ENCODE assay signal across 10 cellular contexts in genomic region chr6:44049163-44049988, GRCh38.
DNase-seq lines count a peak whose midpoint lies in the region; ATAC-seq and TF ChIP-seq lines count a peak whose summit lies in the region.
"Had no signal": no experiment of that assay in that cellular context is flagged by ENCODE, and none has a peak within 500 bp of the region (broad histone marks: within the 10 kb centered on the region; RNA-seq: fewer than 3 reads in every experiment).

No MANE protein-coding gene starts in this region.

- H3K4me3 ChIP-seq in neural progenitor cell = no peak overlapping the region
- H3K4me3 ChIP-seq: lung, SJCRH30 had no signal

- ATAC-seq in HG02885 (IDR thresholded peaks at IDR 0.05; ENCODE audit: poor library complexity, unreplicated experiment) (peak; percentile 70), HG03280 (IDR thresholded peaks at IDR 0.05; ENCODE audit: unreplicated experiment) (no peak)

- H3K36me3 Mint-ChIP-seq in MCF 10A (ENCODE audit: insufficient read depth, unreplicated experiment) = no peaks in the 10 kb centered on the region
- no peaks in the 10 kb centered on the region for H3K36me3 Mint-ChIP-seq in neural progenitor cell

- no peak overlapping the region for H3K9ac ChIP-seq in neural progenitor cell

- intact Hi-C loops in MCF 10A (cut with micrococcal nuclease) = no loop called here

- no peak for TF ChIP-seq CTCF in GM10248 (IDR thresholded peaks at IDR 0.05; ENCODE audit: control extremely low read depth, extremely low read depth, low read depth, missing control alignments)
- no peak for TF ChIP-seq CTCF in MCF 10A (IDR thresholded peaks at IDR 0.05; ENCODE audit: unreplicated experiment)
- no peak for TF ChIP-seq CTCF in neural progenitor cell (IDR thresholded peaks at IDR 0.05)

- H3K27ac Mint-ChIP-seq in MCF 10A (ENCODE audit: low read depth, unreplicated experiment) (peak overlapping the region; percentile 25), neural progenitor cell (peak overlapping the region; percentile 1)

- H3K4me1 Mint-ChIP-seq in MCF 10A (ENCODE audit: insufficient read depth, unreplicated experiment) (peaks cover 39% of the 10 kb centered on the region), neural progenitor cell (peaks cover 40% of the 10 kb centered on the region)

- no peaks in the 10 kb centered on the region for H3K9me3 ChIP-seq in neural progenitor cell (ENCODE audit: low read depth)
- H3K9me3 ChIP-seq: SJCRH30 had no signal

- H3K4me3 Mint-ChIP-seq in MCF 10A (ENCODE audit: unreplicated experiment) (no peak overlapping the region), neural progenitor cell (no peak overlapping the region)

- POLR2A ChIA-PET in GM10248 (lab: Yijun Ruan, JAX) = no interaction called here
- POLR2A ChIA-PET in MCF 10A (lab: Yijun Ruan, JAX) = interaction anchor here (0.6 to 2.2 kb wide), 5 partner anchors 8 to 459 kb away, joined by 3 to 11 read pairs (median 4); no protein-coding TSS in a partner anchor

- no peaks in the 10 kb centered on the region for H3K79me2 ChIP-seq in neural progenitor cell (ENCODE audit: low read depth)

- H2AFZ ChIP-seq in neural progenitor cell (replicated peaks) = no peak overlapping the region

- H3F3A ChIP-seq in neural progenitor cell (ENCODE audit: low read depth) = no peaks in the 10 kb centered on the region

- H3K9me3 Mint-ChIP-seq in MCF 10A (ENCODE audit: unreplicated experiment) (no peaks in the 10 kb centered on the region), neural progenitor cell (no peaks in the 10 kb centered on the region)

- H3K27ac ChIP-seq in neural progenitor cell = no peak overlapping the region
- H3K27ac ChIP-seq: SJCRH30 had no signal

- H3K27me3 ChIP-seq in neural progenitor cell = no peaks in the 10 kb centered on the region
- H3K27me3 ChIP-seq: SJCRH30 had no signal

- H3K27me3 Mint-ChIP-seq in MCF 10A (ENCODE audit: insufficient read depth, unreplicated experiment) = no peaks in the 10 kb centered on the region
- H3K27me3 Mint-ChIP-seq in neural progenitor cell (ENCODE audit: insufficient read depth, low read depth) = peaks cover 6% of the 10 kb centered on the region

- no peaks in the 10 kb centered on the region for H4K20me1 ChIP-seq in neural progenitor cell (ENCODE audit: low read depth)

- CTCF ChIA-PET in GM10248 (lab: Yijun Ruan, JAX) (interaction anchor here (1.0 to 2.4 kb wide), 2 partner anchors 9 to 20 kb away, joined by 3 to 9 read pairs; no protein-coding TSS in a partner anchor), MCF 10A (lab: Yijun Ruan, JAX) (interaction anchor here (0.9 kb wide), 1 partner anchor 9 kb away, joined by 4 read pairs; no protein-coding TSS in a partner anchor)

- no peaks in the 10 kb centered on the region for H3K36me3 ChIP-seq in neural progenitor cell
- H3K36me3 ChIP-seq: SJCRH30 had no signal

- H3K4me1 ChIP-seq in neural progenitor cell = peaks cover 13% of the 10 kb centered on the region

- DNase-seq in GM10248 (ENCODE audit: extremely low spot score) = peak; percentile 53
- DNase-seq in MCF 10A (ENCODE audit: unreplicated experiment) = peak; percentile 73
- DNase-seq in neural progenitor cell (ENCODE audit: low spot score) = no peak
- no peak for DNase-seq in hepatic stellate cell (ENCODE audit: low spot score)
- no peak for DNase-seq in COLO829 (ENCODE audit: low spot score)
- no peak for DNase-seq in activated naive CD4-positive, alpha-beta T cell treated with anti-CD3 and anti-CD28 coated beads, Interleukin-2, amount 50 U/mL, for 16 hours
- DNase-seq: SJCRH30 had no signal

- no peak overlapping the region for H3K4me2 ChIP-seq in neural progenitor cell

- BruUV-seq in MCF 10A (replicated peaks; lab: Mats Ljungman, UMichigan) = no TSS peak

Comparison
In these comparisons a context has a peak if more than half of its experiments do, and no peak if none do; other contexts are left out.
1. DNase-seq: peak in GM10248 (single experiment) and MCF 10A (single experiment); none in neural progenitor cell (single experiment), hepatic stellate cell (single experiment), COLO829 (single experiment) and activated naive CD4-positive, alpha-beta T cell treated with anti-CD3 and anti-CD28 coated beads, Interleukin-2, amount 50 U/mL, for 16 hours (single experiment).